In the genomic region with DNA sequence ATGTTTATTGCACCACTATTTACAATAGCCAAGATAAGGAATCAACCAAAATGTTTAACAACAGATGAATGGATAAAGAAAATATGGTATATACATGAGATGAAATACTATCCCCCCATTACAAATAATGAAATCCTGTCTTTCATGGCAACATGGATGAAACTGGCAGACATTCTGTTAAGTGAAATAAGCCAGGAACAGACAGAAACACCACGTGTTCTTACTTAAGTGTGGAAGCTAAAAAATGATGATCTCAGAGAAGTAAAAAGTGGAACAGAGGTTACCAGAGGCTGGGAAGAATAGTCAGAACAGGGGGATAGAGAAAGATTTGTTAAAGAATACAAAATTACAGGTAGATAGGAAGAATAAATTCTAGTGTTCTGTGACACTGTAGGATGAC, we compare ENCODE assay signal across 2 cellular contexts.
TF ChIP-seq lines count a peak whose summit lies in the region.

No MANE protein-coding gene starts in this region.

TF ChIP-seq in SK-N-SH, 30 proteins besides CTCF, POLR2A, EP300 and RAD21 (continued from another document):
- TF ChIP-seq TEAD4 (IDR thresholded peaks at IDR 0.05; ENCODE audit: borderline replicate concordance, insufficient read depth), result no peak
- TF ChIP-seq, protein P1, sequence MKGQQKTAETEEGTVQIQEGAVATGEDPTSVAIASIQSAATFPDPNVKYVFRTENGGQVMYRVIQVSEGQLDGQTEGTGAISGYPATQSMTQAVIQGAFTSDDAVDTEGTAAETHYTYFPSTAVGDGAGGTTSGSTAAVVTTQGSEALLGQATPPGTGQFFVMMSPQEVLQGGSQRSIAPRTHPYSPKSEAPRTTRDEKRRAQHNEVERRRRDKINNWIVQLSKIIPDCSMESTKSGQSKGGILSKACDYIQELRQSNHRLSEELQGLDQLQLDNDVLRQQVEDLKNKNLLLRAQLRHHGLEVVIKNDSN (IDR thresholded peaks at IDR 0.05; ENCODE audit: borderline replicate concordance, low read depth), result peak; percentile 9; the same call in 1 of the 2 replicates
- no peak for TF ChIP-seq SMC3 (IDR thresholded peaks at IDR 0.05; ENCODE audit: low read depth, low read length)

TF ChIP-seq in GM12891, 5 proteins besides CTCF, POLR2A, EP300 and RAD21 (continued from another document):
- TF ChIP-seq SPI1 (IDR thresholded peaks at IDR 0.05; ENCODE audit: low read depth, low read length), result no peak
- no peak for TF ChIP-seq TAF1 (IDR thresholded peaks at IDR 0.05; ENCODE audit: low read depth, low read length)
- no peak for TF ChIP-seq POLR2AphosphoS5 (IDR thresholded peaks at IDR 0.05; ENCODE audit: low read depth, low read length)
- no peak for TF ChIP-seq POU2F2 (IDR thresholded peaks at IDR 0.05; ENCODE audit: low read depth, low read length)
